In genomic region chr7:100731937-100732636, GRCh38 we compare ENCODE assay signal across 2 cellular contexts.
TF ChIP-seq lines count a peak whose summit lies in the region.

No MANE protein-coding gene starts in this region.

TF ChIP-seq in HepG2, 621 proteins besides CTCF, POLR2A, EP300 and RAD21:
- TF ChIP-seq ELF1 (CRISPR knock-in tag; IDR thresholded peaks at IDR 0.05) = no peak
- TF ChIP-seq ZNF121 (CRISPR knock-in tag; IDR thresholded peaks at IDR 0.05) = peak; percentile 79

TF ChIP-seq in HEK293, 187 proteins besides CTCF, POLR2A, EP300 and RAD21:
- TF ChIP-seq ZNF664 (tag by site-specific recombination; IDR thresholded peaks at IDR 0.05) = no peak
- TF ChIP-seq MYNN (tag by site-specific recombination; IDR thresholded peaks at IDR 0.05; ENCODE audit: borderline replicate concordance) = no peak
- no peak for TF ChIP-seq REPIN1 (tag by site-specific recombination; IDR thresholded peaks at IDR 0.05; ENCODE audit: low read depth)
- TF ChIP-seq GLIS1 (tag by site-specific recombination; IDR thresholded peaks at IDR 0.05) = peak; percentile 50
- TF ChIP-seq ZNF121 (tag by site-specific recombination; IDR thresholded peaks at IDR 0.05) = peak; percentile 93
